In genomic region chr11:102746746-102747578, GRCh38 we compare ENCODE assay signal across 12 cellular contexts. TPM values are rescaled to one million over a fixed set of nuclear protein-coding genes. Genes with fewer than 3 reads are reported as not detected.
DNase-seq lines count a peak whose midpoint lies in the region; ATAC-seq, FAIRE-seq and TF ChIP-seq lines count a peak whose summit lies in the region.
"Not testable (repeated sequence)": the region's sequence is repeated elsewhere in the genome, so short reads cannot be mapped to it uniquely, and the experiment has no call there.
"Had no signal": no experiment of that assay in that cellular context is flagged by ENCODE, and none has a peak within 500 bp of the region (broad histone marks: within the 10 kb centered on the region; RNA-seq: fewer than 3 reads in every experiment).

No MANE protein-coding gene starts in this region.

- H3K36me3 Mint-ChIP-seq in type B pancreatic cell: not testable (repeated sequence)

- not testable (repeated sequence) for ATAC-seq in K562

- not testable (repeated sequence) for H3K9me1 ChIP-seq in K562 (ENCODE audit: control insufficient read depth, insufficient read depth, low read length)

- H2AFZ ChIP-seq in K562 (ENCODE audit: low read depth, low read length): 0 out of 2 replicates have a peak overlapping the region, but pooled peaks have one; percentile 16

- WGBS in K562 (ENCODE audit: insufficient coverage, low coverage, missing lambda C conversion rate): under 1% methylated on average over 20 of the region's 32 CpGs

- POLR2A ChIA-PET in K562 (lab: Yijun Ruan, JAX): not testable (repeated sequence)

- H3K4me3 ChIP-seq in HUES6 (ENCODE audit: low read depth, low read length) (peak overlapping the region; percentile 71), NT2/D1 (ENCODE audit: insufficient read length, low read depth) (peak overlapping the region; percentile 34), fibroblast of pulmonary artery (replicated peaks; ENCODE audit: low read depth, low read length) (peak overlapping the region; percentile 22)
- H3K4me3 ChIP-seq in K562; kidney (ENCODE audit: low read length in 2 of 2): not testable (repeated sequence)

- not testable (repeated sequence) for H3K4me2 ChIP-seq in K562 (ENCODE audit: insufficient read depth, low read length)

- H3K4me3 Mint-ChIP-seq in type B pancreatic cell: peak overlapping the region; percentile 91

- H3K9me3 Mint-ChIP-seq in type B pancreatic cell: peaks cover 12% of the 10 kb centered on the region

- not testable (repeated sequence) for H3K4me1 ChIP-seq in HUES6 (ENCODE audit: control insufficient read depth, insufficient read depth, low read length); NT2/D1 (ENCODE audit: insufficient read depth, insufficient read length); K562 (replicated peaks in 1 of 2; ENCODE audit: control insufficient read depth in 2 of 2, insufficient read depth in 2 of 2, low read length in 2 of 2); kidney (ENCODE audit: control insufficient read depth in 1 of 2, insufficient read depth in 1 of 2, low read depth in 1 of 2, low read length in 2 of 2)

- CTCF ChIA-PET in K562 (lab: Yijun Ruan, JAX; ENCODE audit: low intra/inter-chr PET ratio): not testable (repeated sequence)

- not testable (repeated sequence) for H3K27me3 ChIP-seq in HUES6 (ENCODE audit: control insufficient read depth, insufficient read depth, low read length); NT2/D1 (ENCODE audit: insufficient read depth, insufficient read length); K562 (ENCODE audit: control insufficient read depth in 2 of 2, insufficient read depth in 2 of 2, low read length in 2 of 2)

- BruUV-seq in K562 (replicated peaks; lab: Mats Ljungman, UMichigan): not testable (repeated sequence)

- not testable (repeated sequence) for H3K36me3 ChIP-seq in HUES6 (ENCODE audit: control insufficient read depth, insufficient read depth, low read length); NT2/D1 (ENCODE audit: insufficient read depth, insufficient read length, low read length); K562 (ENCODE audit: control insufficient read depth, insufficient read depth, low read length); kidney (ENCODE audit: control insufficient read depth in 1 of 2, insufficient read depth in 2 of 2, low read length in 2 of 2)

- H3K79me2 ChIP-seq in K562 (ENCODE audit: control insufficient read depth, insufficient read depth, low read length): not testable (repeated sequence)

- not testable (repeated sequence) for TF ChIP-seq CTCF in K562 (IDR thresholded peaks at IDR 0.05 in 2 of 3, conservative IDR thresholded peaks at IDR 0.05 in 1 of 3; ENCODE audit: insufficient read depth in 2 of 3, low read depth in 1 of 3, low read length in 3 of 3); fibroblast of pulmonary artery (IDR thresholded peaks at IDR 0.05; ENCODE audit: low read length, missing control alignments); kidney (IDR thresholded peaks at IDR 0.05; ENCODE audit: borderline replicate concordance, extremely low read depth, insufficient read depth); type B pancreatic cell (conservative IDR thresholded peaks at IDR 0.05)

- not testable (repeated sequence) for TF ChIP-seq EP300 in K562 (IDR thresholded peaks at IDR 0.05; ENCODE audit: low read length)

- in situ Hi-C loops in K562 (cut with MboI): not testable (repeated sequence)

- H4K20me1 ChIP-seq in K562 (replicated peaks; ENCODE audit: control insufficient read depth, insufficient read depth, low read length): not testable (repeated sequence)

- not testable (repeated sequence) for H3K4me1 Mint-ChIP-seq in type B pancreatic cell (ENCODE audit: unreplicated experiment)

- peak overlapping the region; percentile 72 for H3K9ac ChIP-seq in HUES6 (ENCODE audit: low read length)
- H3K9ac ChIP-seq in NT2/D1 (ENCODE audit: insufficient read length, low read depth): peak overlapping the region; percentile 8
- H3K9ac ChIP-seq in K562 (ENCODE audit: insufficient read depth in 1 of 2, low read depth in 2 of 2, low read length in 2 of 2); kidney (ENCODE audit: low read length in 2 of 2): not testable (repeated sequence)

- H3K9me3 ChIP-seq in HUES6 (ENCODE audit: control insufficient read depth, insufficient read depth, low read depth, low read length); NT2/D1 (ENCODE audit: insufficient read depth, low read length); K562 (replicated peaks; ENCODE audit: control insufficient read depth, insufficient read depth, low read depth, low read length); kidney (ENCODE audit: control insufficient read depth in 1 of 2, low read length in 2 of 2): not testable (repeated sequence)

- FAIRE-seq in K562 (lab: Jason Lieb, UNC); kidney (lab: Jason Lieb, UNC): not testable (repeated sequence)

- DNase-seq in ELF-1 (ENCODE audit: low read depth, low spot score) (peak; percentile 51), NCI-H2227 (lab: John Stamatoyannopoulos, UW; ENCODE audit: unreplicated experiment) (peak; percentile 3), kidney (peak; percentile 23)
- DNase-seq in NT2/D1 (ENCODE audit: low read depth, low spot score); K562 (ENCODE audit: extremely low read depth in 1 of 4, low spot score in 3 of 4); fibroblast of pulmonary artery (ENCODE audit: low read depth); type B pancreatic cell (ENCODE audit: extremely low spot score, unreplicated experiment): not testable (repeated sequence)

- not testable (repeated sequence) for H3K27ac ChIP-seq in HUES6 (ENCODE audit: low read depth, low read length); K562 (ENCODE audit: extremely low read depth, low read depth, low read length); kidney (ENCODE audit: low read depth in 2 of 2, low read length in 2 of 2)

- not testable (repeated sequence) for H3K27me3 Mint-ChIP-seq in type B pancreatic cell

- H3K27ac Mint-ChIP-seq in type B pancreatic cell: peak overlapping the region; percentile 92

- not testable (repeated sequence) for TF ChIP-seq RAD21 in K562 (CRISPR knock-in tag; conservative IDR thresholded peaks at IDR 0.05 in 1 of 2, IDR thresholded peaks at IDR 0.05 in 1 of 2)

- not testable (repeated sequence) for TF ChIP-seq POLR2A in K562 (conservative IDR thresholded peaks at IDR 0.05)

- intact Hi-C loops in K562 (cut with micrococcal nuclease); kidney (cut with DNase I): not testable (repeated sequence)

RNA-seq across cellular contexts. Expression of gene MMP8, which starts 22.2 kb away (rescaled TPM):
- not detected in 2 replicates for total RNA-seq in K562 (2011; cell fraction: chromatin; rRNA removed; ENCODE audit: low replicate concordance)
- total RNA-seq in K562 (2011; cell fraction: nucleolus; rRNA removed): not detected in 2 replicates
- not detected in 2 replicates for total RNA-seq in K562 (2011; cell fraction: nucleoplasm; rRNA removed)
- total RNA-seq in K562 (2014; rRNA removed) (not detected in 2 replicates), K562 (2014; rRNA removed; fragmentation: Illumina TruSeq; extraction: Trizol) (not detected in 2 replicates), K562 (2015; rRNA removed; fragmentation: Illumina TruSeq; extraction: Trizol) (not detected in 2 replicates), K562 (2021) (not detected in 2 replicates), kidney (0.16 TPM), type B pancreatic cell (ENCODE audit: low replicate concordance) (not detected in 2 replicates)
- polyA plus RNA-seq in K562 (2011; rRNA removed) (not detected in 2 replicates), K562 (2014; fragmentation: Illumina TruSeq; extraction: Trizol) (not detected in 2 replicates), K562 (2014; fragmentation: Nextera tagmentation; extraction: Ambion mirVana) (not detected), K562 (2014; rRNA removed) (not detected in 2 replicates), kidney (ENCODE audit: insufficient read depth, low read depth, low replicate concordance) (not detected)
- polyA plus RNA-seq in K562 (2011; cell fraction: cytosol; rRNA removed): not detected in 2 replicates
- not detected in 2 replicates for polyA plus RNA-seq in K562 (2011; cell fraction: nucleus; rRNA removed)
- not detected in 2 replicates for polyA plus RNA-seq in K562 (2012)
- not detected in 2 replicates for polyA minus RNA-seq in K562 (2011; rRNA and poly(A)+ RNA removed)
- not detected in 2 replicates for polyA minus RNA-seq in K562 (2011; cell fraction: cytosol; rRNA and poly(A)+ RNA removed)
- polyA minus RNA-seq in K562 (2011; cell fraction: nucleus; rRNA and poly(A)+ RNA removed): not detected in 2 replicates
- total RNA-seq: CD8-positive, alpha-beta T cell; T-cell had no signal
- polyA plus RNA-seq: BJ, IgD-negative memory B cell had no signal

RNA-seq across cellular contexts. Expression of gene MMP10, which starts 33.5 kb away (rescaled TPM):
- total RNA-seq in K562 (2011; cell fraction: chromatin; rRNA removed; ENCODE audit: low replicate concordance): not detected in 2 replicates
- not detected in 2 replicates for total RNA-seq in K562 (2011; cell fraction: nucleolus; rRNA removed)
- not detected in 2 replicates for total RNA-seq in K562 (2011; cell fraction: nucleoplasm; rRNA removed)
- total RNA-seq in K562 (2014; rRNA removed): not detected in 2 replicates
- not detected in 2 replicates for total RNA-seq in K562 (2014; rRNA removed; fragmentation: Illumina TruSeq; extraction: Trizol)
- not detected in 2 replicates for total RNA-seq in K562 (2015; rRNA removed; fragmentation: Illumina TruSeq; extraction: Trizol)
- not detected in 2 replicates for total RNA-seq in K562 (2021)
- not detected in 2 replicates for polyA plus RNA-seq in K562 (2011; rRNA removed)
- polyA plus RNA-seq in K562 (2011; cell fraction: cytosol; rRNA removed): 0.10 TPM in 1 of 2 replicates, not detected in the other
- polyA plus RNA-seq in K562 (2011; cell fraction: nucleus; rRNA removed): not detected in 2 replicates
- polyA plus RNA-seq in K562 (2012): 0.14 TPM in 1 of 2 replicates, not detected in the other
- polyA plus RNA-seq in K562 (2014; fragmentation: Illumina TruSeq; extraction: Trizol): not detected in 2 replicates
- not detected for polyA plus RNA-seq in K562 (2014; fragmentation: Nextera tagmentation; extraction: Ambion mirVana)
- polyA plus RNA-seq in K562 (2014; rRNA removed): 0.15 TPM in 1 of 2 replicates, not detected in the other
- 0.28 TPM in 1 of 2 replicates, not detected in the other for polyA minus RNA-seq in K562 (2011; rRNA and poly(A)+ RNA removed)
- not detected in 2 replicates for polyA minus RNA-seq in K562 (2011; cell fraction: cytosol; rRNA and poly(A)+ RNA removed)
- not detected in 2 replicates for polyA minus RNA-seq in K562 (2011; cell fraction: nucleus; rRNA and poly(A)+ RNA removed)
- not detected for total RNA-seq in kidney
- 0.22 TPM for polyA plus RNA-seq in kidney (ENCODE audit: insufficient read depth, low read depth, low replicate concordance)
- total RNA-seq in type B pancreatic cell (ENCODE audit: low replicate concordance): 0.71 and 2.0 TPM in 2 replicates
- total RNA-seq: CD8-positive, alpha-beta T cell; T-cell had no signal
- polyA plus RNA-seq: IgD-negative memory B cell had no signal

RNA-seq across cellular contexts. Expression of gene MMP27, which starts 41.4 kb away (rescaled TPM):
- total RNA-seq in K562 (2011; cell fraction: chromatin; rRNA removed; ENCODE audit: low replicate concordance): not detected in 2 replicates
- not detected in 2 replicates for total RNA-seq in K562 (2011; cell fraction: nucleolus; rRNA removed)
- total RNA-seq in K562 (2011; cell fraction: nucleoplasm; rRNA removed): not detected in 2 replicates
- total RNA-seq in K562 (2014; rRNA removed) (not detected in 2 replicates), K562 (2014; rRNA removed; fragmentation: Illumina TruSeq; extraction: Trizol) (not detected in 2 replicates), K562 (2015; rRNA removed; fragmentation: Illumina TruSeq; extraction: Trizol) (not detected in 2 replicates), K562 (2021) (not detected in 2 replicates), kidney (not detected), type B pancreatic cell (ENCODE audit: low replicate concordance) (not detected in 2 replicates)
- polyA plus RNA-seq in K562 (2011; rRNA removed) (not detected in 2 replicates), K562 (2014; fragmentation: Illumina TruSeq; extraction: Trizol) (not detected in 2 replicates), K562 (2014; fragmentation: Nextera tagmentation; extraction: Ambion mirVana) (not detected), K562 (2014; rRNA removed) (not detected in 2 replicates), kidney (ENCODE audit: insufficient read depth, low read depth, low replicate concordance) (not detected)
- polyA plus RNA-seq in K562 (2011; cell fraction: cytosol; rRNA removed): not detected in 2 replicates
- not detected in 2 replicates for polyA plus RNA-seq in K562 (2011; cell fraction: nucleus; rRNA removed)
- not detected in 2 replicates for polyA plus RNA-seq in K562 (2012)
- not detected in 2 replicates for polyA minus RNA-seq in K562 (2011; rRNA and poly(A)+ RNA removed)
- polyA minus RNA-seq in K562 (2011; cell fraction: cytosol; rRNA and poly(A)+ RNA removed): not detected in 2 replicates
- not detected in 2 replicates for polyA minus RNA-seq in K562 (2011; cell fraction: nucleus; rRNA and poly(A)+ RNA removed)
- total RNA-seq: CD8-positive, alpha-beta T cell; T-cell had no signal
- polyA plus RNA-seq: BJ, IgD-negative memory B cell had no signal

RNA-seq across cellular contexts. Expression of gene MMP1, which starts 51.0 kb away (rescaled TPM):
- 0.26 and 0.42 TPM in 2 replicates for total RNA-seq in K562 (2011; cell fraction: chromatin; rRNA removed; ENCODE audit: low replicate concordance)
- total RNA-seq in K562 (2011; cell fraction: nucleolus; rRNA removed): 0.53 and 0.67 TPM in 2 replicates
- total RNA-seq in K562 (2011; cell fraction: nucleoplasm; rRNA removed): 0.29 and 0.46 TPM in 2 replicates
- total RNA-seq in K562 (2014; rRNA removed) (not detected in 2 replicates), K562 (2014; rRNA removed; fragmentation: Illumina TruSeq; extraction: Trizol) (0.15 TPM in 1 of 2 replicates, not detected in the other), K562 (2015; rRNA removed; fragmentation: Illumina TruSeq; extraction: Trizol) (0.19 and 0.25 TPM in 2 replicates), K562 (2021) (0.18 TPM in 1 of 2 replicates, not detected in the other), kidney (0.82 TPM), type B pancreatic cell (ENCODE audit: low replicate concordance) (6.5 and 14.3 TPM in 2 replicates)
- polyA plus RNA-seq in K562 (2011; rRNA removed) (0.07 and 0.33 TPM in 2 replicates), K562 (2014; fragmentation: Illumina TruSeq; extraction: Trizol) (0.09 and 0.10 TPM in 2 replicates), K562 (2014; fragmentation: Nextera tagmentation; extraction: Ambion mirVana) (under 1 TPM in 1 of 2 experiments, not detected in 1; 0.06 TPM), K562 (2014; rRNA removed) (0.07 TPM in 1 of 2 replicates, not detected in the other), kidney (ENCODE audit: insufficient read depth, low read depth, low replicate concordance) (0.26 TPM)
- 0.21 TPM in 1 of 2 replicates, not detected in the other for polyA plus RNA-seq in K562 (2011; cell fraction: cytosol; rRNA removed)
- 0.11 TPM in 1 of 2 replicates, not detected in the other for polyA plus RNA-seq in K562 (2011; cell fraction: nucleus; rRNA removed)
- polyA plus RNA-seq in K562 (2012): 0.17 and 1.5 TPM in 2 replicates
- 0.18 TPM in 1 of 2 replicates, not detected in the other for polyA minus RNA-seq in K562 (2011; rRNA and poly(A)+ RNA removed)
- not detected in 2 replicates for polyA minus RNA-seq in K562 (2011; cell fraction: cytosol; rRNA and poly(A)+ RNA removed)
- polyA minus RNA-seq in K562 (2011; cell fraction: nucleus; rRNA and poly(A)+ RNA removed): not detected in 2 replicates
- total RNA-seq: CD8-positive, alpha-beta T cell; T-cell had no signal
- polyA plus RNA-seq: IgD-negative memory B cell had no signal
